19 cellular contexts compared by ENCODE assay signal in the genomic region with DNA sequence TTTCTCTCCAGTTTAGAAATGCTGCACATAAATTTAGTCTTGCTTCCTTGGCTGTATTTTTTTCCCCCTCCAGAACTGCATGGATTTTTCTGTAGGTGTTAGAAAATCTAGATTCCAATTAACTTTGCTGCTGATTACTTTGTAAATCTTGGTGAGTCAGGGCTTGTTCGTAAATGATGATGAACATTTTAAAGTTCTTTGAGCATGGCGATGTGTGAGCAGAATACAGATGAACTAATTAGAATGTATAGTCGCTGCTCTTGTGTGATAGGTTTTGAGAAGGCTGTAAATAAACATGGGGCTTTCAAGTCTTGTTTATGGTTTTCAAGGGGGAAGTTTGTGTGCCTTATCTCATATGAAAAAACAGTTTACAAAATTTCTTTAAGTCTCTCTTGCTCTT.
"Had no signal": no experiment of that assay in that cellular context is flagged by ENCODE, and none has a peak within 500 bp of the region (broad histone marks: within the 10 kb centered on the region; RNA-seq: fewer than 3 reads in every experiment).

No MANE protein-coding gene starts in this region.

- H3K27ac Mint-ChIP-seq: naive thymus-derived CD4-positive, alpha-beta T cell had no signal

- H3K27me3 ChIP-seq: heart left ventricle, neutrophil, right atrium auricular region, suprapubic skin, tibial artery, upper lobe of left lung, uterus had no signal

- H3K4me1 ChIP-seq: suprapubic skin, uterus had no signal

- DNase-seq: dermis blood vessel endothelial cell; effector CD4-positive, alpha-beta T cell; foreskin melanocyte; heart left ventricle; left ventricle myocardium superior; mesenchymal stem cell; naive thymus-derived CD4-positive, alpha-beta T cell; posterior cingulate gyrus; stimulated activated CD4-positive, alpha-beta T cell treated with anti-CD3 and anti-CD28 coated beads, Interleukin-2, amount 100 ng/mL, for 48 hours; stimulated activated naive CD4-positive, alpha-beta T cell treated with Interleukin-2 at 50 U/mL for 16 hours; tibial artery; upper lobe of left lung; uterus had no signal

- H3K4me1 Mint-ChIP-seq: naive thymus-derived CD4-positive, alpha-beta T cell had no signal

- H3K36me3 Mint-ChIP-seq: naive thymus-derived CD4-positive, alpha-beta T cell had no signal

- ATAC-seq: heart left ventricle; left ventricle myocardium superior; naive thymus-derived CD4-positive, alpha-beta T cell had no signal

- H3K9me3 ChIP-seq: heart left ventricle, neutrophil, right atrium auricular region, suprapubic skin, tibial artery, upper lobe of left lung, uterus had no signal

- H3K36me3 ChIP-seq: cardiac muscle cell, neutrophil, right atrium auricular region, suprapubic skin, tibial artery, upper lobe of left lung, uterus had no signal

- H3K27ac ChIP-seq: cardiac muscle cell, neutrophil, right atrium auricular region, suprapubic skin, tibial artery, uterus had no signal

- H3K4me3 ChIP-seq: cardiac muscle cell, heart left ventricle, lung, right atrium auricular region, smooth muscle cell, suprapubic skin, tibial artery, upper lobe of left lung, uterus had no signal

- H3K4me3 Mint-ChIP-seq: naive thymus-derived CD4-positive, alpha-beta T cell had no signal
